24 cellular contexts compared by ENCODE assay signal in the genomic region with DNA sequence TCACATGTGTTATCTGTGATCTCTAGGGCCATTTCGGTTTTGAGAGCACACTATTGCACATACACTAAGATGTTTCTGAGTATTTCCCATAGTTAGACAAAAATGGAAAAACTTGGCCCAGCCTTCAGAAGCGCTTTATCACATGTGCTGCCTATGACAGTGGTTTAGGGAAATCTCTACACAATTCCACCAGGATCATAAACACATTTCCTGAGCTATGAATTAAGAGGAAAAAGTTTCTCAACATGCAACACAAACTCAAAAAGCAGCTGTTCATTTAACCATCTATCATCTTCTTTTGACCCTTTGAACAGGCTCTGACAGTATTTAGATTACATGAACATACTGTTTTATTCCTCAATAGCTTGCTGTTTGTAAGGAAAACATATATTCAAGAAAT. TPM values are rescaled to one million over a fixed set of nuclear protein-coding genes. Genes with fewer than 3 reads are reported as not detected.
"Had no signal": no experiment of that assay in that cellular context is flagged by ENCODE, and none has a peak within 500 bp of the region (broad histone marks: within the 10 kb centered on the region; RNA-seq: fewer than 3 reads in every experiment).

No MANE protein-coding gene starts in this region.

- H3K9me3 Mint-ChIP-seq: activated CD4-positive, alpha-beta memory T cell treated with anti-CD3 and anti-CD28 coated beads, Interleukin-2, amount 10 ng/mL, durations not matched to agents 7 days and 5 days; activated naive CD8-positive, alpha-beta T cell treated with anti-CD3 and anti-CD28 coated beads for 36 hours; naive thymus-derived CD8-positive, alpha-beta T cell had no signal

- H3K27me3 Mint-ChIP-seq: activated naive CD8-positive, alpha-beta T cell treated with anti-CD3 and anti-CD28 coated beads for 36 hours had no signal

- H3K4me1 Mint-ChIP-seq: activated CD4-positive, alpha-beta memory T cell treated with anti-CD3 and anti-CD28 coated beads, Interleukin-2, amount 10 ng/mL, durations not matched to agents 7 days and 5 days; activated CD8-positive, alpha-beta memory T cell treated with anti-CD3 and anti-CD28 coated beads, Interleukin-2, amount 10 ng/mL, durations not matched to agents 7 days and 5 days; activated naive CD8-positive, alpha-beta T cell treated with anti-CD3 and anti-CD28 coated beads for 36 hours; naive thymus-derived CD8-positive, alpha-beta T cell had no signal

- H3K9me3 ChIP-seq: esophagus muscularis mucosa, ovary, psoas muscle, right lobe of liver, SK-N-SH, tibial artery had no signal

- H3K27me3 ChIP-seq: brain microvascular endothelial cell, esophagus muscularis mucosa, ovary, right lobe of liver, tibial artery had no signal

- ATAC-seq: activated CD8-positive, alpha-beta memory T cell treated with anti-CD3 and anti-CD28 coated beads, Interleukin-2, amount 10 ng/mL, durations not matched to agents 7 days and 5 days; left colon; naive thymus-derived CD8-positive, alpha-beta T cell; psoas muscle; right lobe of liver had no signal

- H3K4me1 ChIP-seq: psoas muscle, right lobe of liver had no signal

- DNase-seq: activated CD4-positive, alpha-beta memory T cell treated with anti-CD3 and anti-CD28 coated beads, Interleukin-2, amount 10 ng/mL, durations not matched to agents 7 days and 5 days; activated CD4-positive, alpha-beta T cell treated with anti-CD3 and anti-CD28 coated beads for 48 hours; activated CD4-positive, CD25-positive, alpha-beta regulatory T cell; activated CD8-positive, alpha-beta memory T cell treated with anti-CD3 and anti-CD28 coated beads, Interleukin-2, amount 10 ng/mL, durations not matched to agents 7 days and 5 days; activated naive CD4-positive, alpha-beta T cell; activated naive CD8-positive, alpha-beta T cell treated with anti-CD3 and anti-CD28 coated beads for 36 hours; anterior cingulate cortex; brain microvascular endothelial cell; effector CD4-positive, alpha-beta T cell; hippocampal formation; left colon; naive thymus-derived CD8-positive, alpha-beta T cell; ovary; psoas muscle; right lobe of liver; SK-N-SH; stimulated activated naive CD4-positive, alpha-beta T cell treated with Interleukin-2 at 50 U/mL for 16 hours; substantia nigra; T-helper 1 cell; T-helper 9 cell; tibial artery had no signal

- H3K4me3 Mint-ChIP-seq: activated CD4-positive, alpha-beta memory T cell treated with anti-CD3 and anti-CD28 coated beads, Interleukin-2, amount 10 ng/mL, durations not matched to agents 7 days and 5 days; activated CD8-positive, alpha-beta memory T cell treated with anti-CD3 and anti-CD28 coated beads, Interleukin-2, amount 10 ng/mL, durations not matched to agents 7 days and 5 days; activated naive CD8-positive, alpha-beta T cell treated with anti-CD3 and anti-CD28 coated beads for 36 hours; naive thymus-derived CD8-positive, alpha-beta T cell had no signal

- H3K36me3 ChIP-seq: brain microvascular endothelial cell, esophagus muscularis mucosa, ovary, right lobe of liver, tibial artery had no signal

- H3K36me3 Mint-ChIP-seq: activated CD8-positive, alpha-beta memory T cell treated with anti-CD3 and anti-CD28 coated beads, Interleukin-2, amount 10 ng/mL, durations not matched to agents 7 days and 5 days; activated naive CD8-positive, alpha-beta T cell treated with anti-CD3 and anti-CD28 coated beads for 36 hours; naive thymus-derived CD8-positive, alpha-beta T cell had no signal

- H3K27ac Mint-ChIP-seq: activated CD4-positive, alpha-beta memory T cell treated with anti-CD3 and anti-CD28 coated beads, Interleukin-2, amount 10 ng/mL, durations not matched to agents 7 days and 5 days; activated CD8-positive, alpha-beta memory T cell treated with anti-CD3 and anti-CD28 coated beads, Interleukin-2, amount 10 ng/mL, durations not matched to agents 7 days and 5 days; activated naive CD8-positive, alpha-beta T cell treated with anti-CD3 and anti-CD28 coated beads for 36 hours; naive thymus-derived CD8-positive, alpha-beta T cell had no signal

- H3K27ac ChIP-seq: brain microvascular endothelial cell, ovary, psoas muscle, right lobe of liver, tibial artery had no signal

- H3K4me3 ChIP-seq: coronary artery, esophagus muscularis mucosa, ovary, psoas muscle, right lobe of liver, tibial artery had no signal

RNA-seq across cellular contexts. Expression of a gene that starts 15.1 kb away (rescaled TPM):
- total RNA-seq: activated CD4-positive, alpha-beta memory T cell treated with anti-CD3 and anti-CD28 coated beads, Interleukin-2, amount 10 ng/mL, durations not matched to agents 7 days and 5 days; activated CD8-positive, alpha-beta memory T cell treated with anti-CD3 and anti-CD28 coated beads, Interleukin-2, amount 10 ng/mL, durations not matched to agents 7 days and 5 days; activated naive CD8-positive, alpha-beta T cell treated with anti-CD3 and anti-CD28 coated beads for 36 hours; endothelial cell of umbilical vein; naive thymus-derived CD8-positive, alpha-beta T cell had no signal
- polyA plus RNA-seq: endothelial cell of umbilical vein; naive thymus-derived CD8-positive, alpha-beta T cell had no signal
